In the genomic region with DNA sequence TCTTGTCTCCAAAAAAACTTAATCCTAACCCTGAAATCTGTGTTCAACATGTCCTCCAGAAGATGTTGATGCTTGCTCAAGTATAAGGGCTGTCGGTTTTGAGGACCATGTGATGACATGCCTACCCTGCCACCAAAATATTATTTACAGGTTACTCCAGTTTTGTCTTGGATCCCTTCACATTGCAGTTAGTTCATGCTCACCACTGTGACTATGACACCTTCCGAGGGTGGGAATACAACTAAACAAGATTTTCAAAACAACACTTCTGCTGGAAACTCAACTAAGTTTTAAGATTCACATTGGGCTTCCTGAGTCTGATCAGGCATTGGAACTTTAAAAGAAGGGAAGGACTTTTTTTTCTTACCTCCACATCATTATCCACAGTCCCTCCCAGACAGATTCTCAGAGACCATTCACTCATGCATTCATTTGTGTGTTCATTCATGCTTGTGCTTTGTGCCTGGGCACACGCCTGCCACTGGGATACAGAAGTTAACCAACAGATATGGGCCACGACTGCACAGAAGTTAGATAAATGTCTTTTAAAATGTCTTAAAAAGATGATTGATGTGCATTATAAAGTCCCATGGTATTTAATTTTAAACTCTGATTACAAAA, we compare ENCODE assay signal across 2 cellular contexts.
TF ChIP-seq lines count a peak whose summit lies in the region.

No MANE protein-coding gene starts in this region.

TF ChIP-seq in SK-N-SH, 30 proteins besides CTCF, POLR2A, EP300 and RAD21 (continued from another document):
- no peak for TF ChIP-seq USF1 (IDR thresholded peaks at IDR 0.05; ENCODE audit: borderline replicate concordance, low read depth)
- no peak for TF ChIP-seq RCOR1 (IDR thresholded peaks at IDR 0.05; ENCODE audit: low read length)
- TF ChIP-seq, protein P1, sequence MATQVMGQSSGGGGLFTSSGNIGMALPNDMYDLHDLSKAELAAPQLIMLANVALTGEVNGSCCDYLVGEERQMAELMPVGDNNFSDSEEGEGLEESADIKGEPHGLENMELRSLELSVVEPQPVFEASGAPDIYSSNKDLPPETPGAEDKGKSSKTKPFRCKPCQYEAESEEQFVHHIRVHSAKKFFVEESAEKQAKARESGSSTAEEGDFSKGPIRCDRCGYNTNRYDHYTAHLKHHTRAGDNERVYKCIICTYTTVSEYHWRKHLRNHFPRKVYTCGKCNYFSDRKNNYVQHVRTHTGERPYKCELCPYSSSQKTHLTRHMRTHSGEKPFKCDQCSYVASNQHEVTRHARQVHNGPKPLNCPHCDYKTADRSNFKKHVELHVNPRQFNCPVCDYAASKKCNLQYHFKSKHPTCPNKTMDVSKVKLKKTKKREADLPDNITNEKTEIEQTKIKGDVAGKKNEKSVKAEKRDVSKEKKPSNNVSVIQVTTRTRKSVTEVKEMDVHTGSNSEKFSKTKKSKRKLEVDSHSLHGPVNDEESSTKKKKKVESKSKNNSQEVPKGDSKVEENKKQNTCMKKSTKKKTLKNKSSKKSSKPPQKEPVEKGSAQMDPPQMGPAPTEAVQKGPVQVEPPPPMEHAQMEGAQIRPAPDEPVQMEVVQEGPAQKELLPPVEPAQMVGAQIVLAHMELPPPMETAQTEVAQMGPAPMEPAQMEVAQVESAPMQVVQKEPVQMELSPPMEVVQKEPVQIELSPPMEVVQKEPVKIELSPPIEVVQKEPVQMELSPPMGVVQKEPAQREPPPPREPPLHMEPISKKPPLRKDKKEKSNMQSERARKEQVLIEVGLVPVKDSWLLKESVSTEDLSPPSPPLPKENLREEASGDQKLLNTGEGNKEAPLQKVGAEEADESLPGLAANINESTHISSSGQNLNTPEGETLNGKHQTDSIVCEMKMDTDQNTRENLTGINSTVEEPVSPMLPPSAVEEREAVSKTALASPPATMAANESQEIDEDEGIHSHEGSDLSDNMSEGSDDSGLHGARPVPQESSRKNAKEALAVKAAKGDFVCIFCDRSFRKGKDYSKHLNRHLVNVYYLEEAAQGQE (IDR thresholded peaks at IDR 0.05; ENCODE audit: low read depth, low read length) = no peak
- no peak for TF ChIP-seq FOXJ3 (CRISPR knock-in tag; IDR thresholded peaks at IDR 0.05)
- TF ChIP-seq, protein P2, sequence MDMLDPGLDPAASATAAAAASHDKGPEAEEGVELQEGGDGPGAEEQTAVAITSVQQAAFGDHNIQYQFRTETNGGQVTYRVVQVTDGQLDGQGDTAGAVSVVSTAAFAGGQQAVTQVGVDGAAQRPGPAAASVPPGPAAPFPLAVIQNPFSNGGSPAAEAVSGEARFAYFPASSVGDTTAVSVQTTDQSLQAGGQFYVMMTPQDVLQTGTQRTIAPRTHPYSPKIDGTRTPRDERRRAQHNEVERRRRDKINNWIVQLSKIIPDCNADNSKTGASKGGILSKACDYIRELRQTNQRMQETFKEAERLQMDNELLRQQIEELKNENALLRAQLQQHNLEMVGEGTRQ (IDR thresholded peaks at IDR 0.05; ENCODE audit: borderline replicate concordance, low read depth, low read length) = no peak
- no peak for TF ChIP-seq GATA2 (CRISPR knock-in tag; IDR thresholded peaks at IDR 0.05)
- no peak for TF ChIP-seq NFIC (IDR thresholded peaks at IDR 0.05; ENCODE audit: borderline replicate concordance)
- TF ChIP-seq IRF3 (IDR thresholded peaks at IDR 0.05; ENCODE audit: low read depth, low read length) = no peak
- TF ChIP-seq MEF2A (IDR thresholded peaks at IDR 0.05; ENCODE audit: borderline replicate concordance, low read depth) = no peak
- no peak for TF ChIP-seq FOSL2 (IDR thresholded peaks at IDR 0.05; ENCODE audit: borderline replicate concordance, low read depth)

TF ChIP-seq in SK-N-SH treated with all-trans-retinoic acid at 6 μM for 48 hours, 23 proteins besides CTCF, POLR2A, EP300 and RAD21 (continued from another document):
- TF ChIP-seq, protein P3, sequence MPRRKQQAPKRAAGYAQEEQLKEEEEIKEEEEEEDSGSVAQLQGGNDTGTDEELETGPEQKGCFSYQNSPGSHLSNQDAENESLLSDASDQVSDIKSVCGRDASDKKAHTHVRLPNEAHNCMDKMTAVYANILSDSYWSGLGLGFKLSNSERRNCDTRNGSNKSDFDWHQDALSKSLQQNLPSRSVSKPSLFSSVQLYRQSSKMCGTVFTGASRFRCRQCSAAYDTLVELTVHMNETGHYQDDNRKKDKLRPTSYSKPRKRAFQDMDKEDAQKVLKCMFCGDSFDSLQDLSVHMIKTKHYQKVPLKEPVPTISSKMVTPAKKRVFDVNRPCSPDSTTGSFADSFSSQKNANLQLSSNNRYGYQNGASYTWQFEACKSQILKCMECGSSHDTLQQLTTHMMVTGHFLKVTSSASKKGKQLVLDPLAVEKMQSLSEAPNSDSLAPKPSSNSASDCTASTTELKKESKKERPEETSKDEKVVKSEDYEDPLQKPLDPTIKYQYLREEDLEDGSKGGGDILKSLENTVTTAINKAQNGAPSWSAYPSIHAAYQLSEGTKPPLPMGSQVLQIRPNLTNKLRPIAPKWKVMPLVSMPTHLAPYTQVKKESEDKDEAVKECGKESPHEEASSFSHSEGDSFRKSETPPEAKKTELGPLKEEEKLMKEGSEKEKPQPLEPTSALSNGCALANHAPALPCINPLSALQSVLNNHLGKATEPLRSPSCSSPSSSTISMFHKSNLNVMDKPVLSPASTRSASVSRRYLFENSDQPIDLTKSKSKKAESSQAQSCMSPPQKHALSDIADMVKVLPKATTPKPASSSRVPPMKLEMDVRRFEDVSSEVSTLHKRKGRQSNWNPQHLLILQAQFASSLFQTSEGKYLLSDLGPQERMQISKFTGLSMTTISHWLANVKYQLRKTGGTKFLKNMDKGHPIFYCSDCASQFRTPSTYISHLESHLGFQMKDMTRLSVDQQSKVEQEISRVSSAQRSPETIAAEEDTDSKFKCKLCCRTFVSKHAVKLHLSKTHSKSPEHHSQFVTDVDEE (CRISPR knock-in tag; IDR thresholded peaks at IDR 0.05) = no peak
- TF ChIP-seq POU6F1 (CRISPR knock-in tag; IDR thresholded peaks at IDR 0.05; ENCODE audit: borderline replicate concordance, low read depth) (no peak), PPARA (CRISPR knock-in tag; IDR thresholded peaks at IDR 0.05; ENCODE audit: borderline replicate concordance) (no peak), OSR1 (CRISPR knock-in tag; IDR thresholded peaks at IDR 0.05) (no peak), CSRNP3 (CRISPR knock-in tag; IDR thresholded peaks at IDR 0.05) (no peak), GLIS3 (CRISPR knock-in tag; IDR thresholded peaks at IDR 0.05) (no peak), ESRRG (CRISPR knock-in tag; IDR thresholded peaks at IDR 0.05) (no peak), ARNTL (CRISPR knock-in tag; IDR thresholded peaks at IDR 0.05; ENCODE audit: borderline replicate concordance, low read depth) (no peak), SNAI2 (CRISPR knock-in tag; IDR thresholded peaks at IDR 0.05) (no peak)
